Comparison of ENCODE assay signal across 27 cellular contexts in genomic region chr20:44431118-44431501, GRCh38.
"Had no signal": no experiment of that assay in that cellular context is flagged by ENCODE, and none has a peak within 500 bp of the region (broad histone marks: within the 10 kb centered on the region; RNA-seq: fewer than 3 reads in every experiment).

No MANE protein-coding gene starts in this region.

- ATAC-seq: left colon; left ventricle myocardium superior; lower lobe of right lung; natural killer cell; sciatic nerve; stimulated activated naive B cell treated with anti-CD40 and anti-IgM and Interleukin-4, amounts not matched to agents 10 μg/mL and 1 μg/mL and 100 μg/mL, for 72 hours; stimulated activated naive CD8-positive, alpha-beta T cell treated with anti-CD3 and anti-CD28 coated beads, Interleukin-15, Interleukin-2, amounts not matched to agents 100 U/mL and 50 U/mL, for 24 hours had no signal

- H3K27ac Mint-ChIP-seq: immature natural killer cell; natural killer cell; stimulated activated naive B cell treated with anti-CD40 and anti-IgM and Interleukin-4, amounts not matched to agents 10 μg/mL and 1 μg/mL and 100 μg/mL, for 72 hours; type B pancreatic cell had no signal

- H3K4me1 Mint-ChIP-seq: immature natural killer cell; natural killer cell; stimulated activated naive B cell treated with anti-CD40 and anti-IgM and Interleukin-4, amounts not matched to agents 10 μg/mL and 1 μg/mL and 100 μg/mL, for 72 hours had no signal

- H3K27ac ChIP-seq: lower lobe of right lung, ovary, right atrium auricular region, skin epidermis, stomach, thoracic aorta, tibial artery, uterus had no signal

- H3K27me3 ChIP-seq: ovary, right atrium auricular region had no signal

- H3K36me3 ChIP-seq: lower lobe of right lung, ovary, right atrium auricular region, thoracic aorta, tibial artery, uterus had no signal

- FAIRE-seq: islet of Langerhans, kidney had no signal

- H3K27me3 Mint-ChIP-seq: progenitor cell of endocrine pancreas had no signal

- DNase-seq: hypothalamus; immature natural killer cell; kidney; left colon; left ventricle myocardium superior; lower lobe of right lung; mammary epithelial cell; mesenchymal stem cell; naive B cell; natural killer cell; stimulated activated CD4-positive, alpha-beta T cell treated with anti-CD3 and anti-CD28 coated beads, Interleukin-12 subunit alpha, Interleukin-12 subunit beta, amount 100 ng/mL, for 4 hours; stimulated activated CD4-positive, alpha-beta T cell treated with anti-CD3 and anti-CD28 coated beads, Interleukin-15, amount 100 ng/mL, for 24 hours; stimulated activated CD4-positive, alpha-beta T cell treated with anti-CD3 and anti-CD28 coated beads, Interleukin-2, amount 100 ng/mL, for 24 hours; stimulated activated CD4-positive, alpha-beta T cell treated with anti-CD3 and anti-CD28 coated beads, Interleukin-4, amount 100 ng/mL, for 1 hour; stimulated activated naive B cell treated with anti-CD40 and anti-IgM and Interleukin-4, amounts not matched to agents 10 μg/mL and 1 μg/mL and 100 μg/mL, for 72 hours; stimulated activated naive CD8-positive, alpha-beta T cell treated with anti-CD3 and anti-CD28 coated beads, Interleukin-15, Interleukin-2, amounts not matched to agents 100 U/mL and 50 U/mL, for 24 hours; stomach; tibial artery; uterus had no signal

- H3K9me3 Mint-ChIP-seq: immature natural killer cell; naive B cell; natural killer cell; stimulated activated naive B cell treated with anti-CD40 and anti-IgM and Interleukin-4, amounts not matched to agents 10 μg/mL and 1 μg/mL and 100 μg/mL, for 72 hours; type B pancreatic cell had no signal

- H3K4me3 ChIP-seq: lower lobe of right lung, ovary, right atrium auricular region, skin epidermis, stomach, thoracic aorta, tibial artery, uterus had no signal

- H3K4me1 ChIP-seq: lower lobe of right lung, right atrium auricular region, stomach, tibial artery, uterus had no signal

- H3K9me3 ChIP-seq: lower lobe of right lung, ovary, right atrium auricular region, stomach, thoracic aorta, tibial artery, uterus had no signal

- H3K36me3 Mint-ChIP-seq: immature natural killer cell; naive B cell; natural killer cell; stimulated activated naive B cell treated with anti-CD40 and anti-IgM and Interleukin-4, amounts not matched to agents 10 μg/mL and 1 μg/mL and 100 μg/mL, for 72 hours; type B pancreatic cell had no signal

- H3K4me3 Mint-ChIP-seq: immature natural killer cell; naive B cell; natural killer cell; stimulated activated naive B cell treated with anti-CD40 and anti-IgM and Interleukin-4, amounts not matched to agents 10 μg/mL and 1 μg/mL and 100 μg/mL, for 72 hours; type B pancreatic cell had no signal
